Comparison of ENCODE assay signal across 8 cellular contexts in genomic region chr7:149209518-149210269, GRCh38. TPM values are rescaled to one million over a fixed set of nuclear protein-coding genes. Genes with fewer than 3 reads are reported as not detected.
DNase-seq lines count a peak whose midpoint lies in the region; ATAC-seq lines count a peak whose summit lies in the region.

No MANE protein-coding gene starts in this region.

- peak; percentile 54 for ATAC-seq in HG02938 (IDR thresholded peaks at IDR 0.05; ENCODE audit: unreplicated experiment)

- peaks cover 94% of the 10 kb centered on the region for H3K36me3 ChIP-seq in SJSA1
- H3K36me3 ChIP-seq in iPS-20b (ENCODE audit: insufficient read depth, low read depth, low read length): peaks cover 88% of the 10 kb centered on the region

- H3K27ac ChIP-seq in SJSA1: no peak overlapping the region
- H3K27ac ChIP-seq in iPS-20b (ENCODE audit: low read length): no peak overlapping the region

- DNase-seq in ELF-1 (ENCODE audit: low read depth, low spot score) (peak; percentile 90), SJSA1 (ENCODE audit: low read depth in 1 of 2, low spot score in 2 of 2) (peak; percentile 62 to 75), DMS79 treated with DMSO at 0.1 percent for 48 hours (lab: John Stamatoyannopoulos, UW) (no peak), NCI-H146 (lab: John Stamatoyannopoulos, UW) (no peak)
- DNase-seq in activated naive CD4-positive, alpha-beta T cell (lab: John Stamatoyannopoulos, UW): peak; percentile 3 to 47 (median 30)
- DNase-seq in stimulated activated CD4-positive, alpha-beta T cell treated with anti-CD3 and anti-CD28 coated beads, TNF-alpha, amount 100 ng/mL, for 4 hours (ENCODE audit: low read depth in 3 of 3): peak; percentile 37 to 55 (median 47)

- H3K4me1 ChIP-seq in SJSA1 (replicated peaks) (peaks cover 3% of the 10 kb centered on the region; the same call in 1 of the 2 replicates), iPS-20b (ENCODE audit: insufficient read depth, low read length) (peaks cover 7% of the 10 kb centered on the region)

- H3K9ac ChIP-seq in iPS-20b (ENCODE audit: low read depth, low read length): peak overlapping the region; percentile 54

- H3K9me3 ChIP-seq in SJSA1 (replicated peaks) (no peaks in the 10 kb centered on the region), iPS-20b (ENCODE audit: insufficient read depth, low read depth, low read length) (no peaks in the 10 kb centered on the region)

- H3K27me3 ChIP-seq in SJSA1 (replicated peaks) (no peaks in the 10 kb centered on the region), iPS-20b (ENCODE audit: insufficient read depth, low read length) (no peaks in the 10 kb centered on the region)

- H3K4me3 ChIP-seq in SJSA1 (no peak overlapping the region), iPS-20b (ENCODE audit: low read length) (no peak overlapping the region)

RNA-seq across cellular contexts. Expression of gene ZNF282, which starts 14.3 kb away (rescaled TPM):
- total RNA-seq in SJSA1 (2014; rRNA removed; shearing (Covaris generic)): 16.9 and 17.4 TPM in 2 replicates

RNA-seq across cellular contexts. Expression of gene ZNF212, which starts 29.8 kb away (rescaled TPM):
- 3.7 and 6.3 TPM in 2 replicates for total RNA-seq in SJSA1 (2014; rRNA removed; shearing (Covaris generic))

RNA-seq across cellular contexts. Expression of gene ZNF783, which starts 52.3 kb away (rescaled TPM):
- 2.2 and 3.9 TPM in 2 replicates for total RNA-seq in SJSA1 (2014; rRNA removed; shearing (Covaris generic))

Comparison
In these comparisons a context has a peak if more than half of its experiments do, and no peak if none do; other contexts are left out.
1. DNase-seq: peak in ELF-1 (single experiment), SJSA1 (2 of 2), activated naive CD4-positive, alpha-beta T cell (4 of 4) and stimulated activated CD4-positive, alpha-beta T cell treated with anti-CD3 and anti-CD28 coated beads, TNF-alpha, amount 100 ng/mL, for 4 hours (3 of 3); none in DMS79 treated with DMSO at 0.1 percent for 48 hours (single experiment) and NCI-H146 (single experiment).